ENCODE assay signal across 16 cellular contexts in genomic region chr1:109989656-109990653, GRCh38. TPM values are rescaled to one million over a fixed set of nuclear protein-coding genes. Genes with fewer than 3 reads are reported as not detected.
DNase-seq lines count a peak whose midpoint lies in the region; TF ChIP-seq lines count a peak whose summit lies in the region.
"Had no signal": no experiment of that assay in that cellular context is flagged by ENCODE, and none has a peak within 500 bp of the region (broad histone marks: within the 10 kb centered on the region; RNA-seq: fewer than 3 reads in every experiment).

No MANE protein-coding gene starts in this region.

- intact Hi-C loops in tibial artery (cut with DNase I; ENCODE audit: low total_unique reads), result loop anchor here (10.0 kb wide), 1 partner anchor 445 kb away; the partner anchor contains the start of gene GNAI3

- H3K9me3 ChIP-seq in HUES64 (ENCODE audit: insufficient read depth, low read depth, low read length) (no peaks in the 10 kb centered on the region), SK-N-MC (ENCODE audit: low read depth, low read length) (no peaks in the 10 kb centered on the region), tibial artery (no peaks in the 10 kb centered on the region)
- H3K9me3 ChIP-seq: colonic mucosa, ovary had no signal

- no peak overlapping the region for H3K9ac ChIP-seq in HUES64 (ENCODE audit: low read depth, low read length)
- peak overlapping the region; percentile 15 for H3K9ac ChIP-seq in SK-N-MC (ENCODE audit: insufficient read length)

- 0 out of 2 replicates have a peak overlapping the region, but pooled peaks have one; percentile 15 for H3K27ac ChIP-seq in HUES64 (ENCODE audit: low read depth, low read length)
- peak overlapping the region; percentile 27; the same call in 1 of the 2 replicates for H3K27ac ChIP-seq in SK-N-MC
- H3K27ac ChIP-seq in tibial artery, result no peak overlapping the region
- H3K27ac ChIP-seq: colonic mucosa, ovary had no signal

- WGBS in HUES64, result 95% methylated on average over 9 of the region's 9 CpGs

- H3K4me3 ChIP-seq in HUES64 (ENCODE audit: low read length), result no peak overlapping the region
- no peak overlapping the region for H3K4me3 ChIP-seq in SK-N-MC
- no peak overlapping the region for H3K4me3 ChIP-seq in fibroblast of the aortic adventitia (ENCODE audit: low read depth, low read length)
- H3K4me3 ChIP-seq in tibial artery, result no peak overlapping the region
- H3K4me3 ChIP-seq: colonic mucosa, ovary had no signal

- H3K36me3 ChIP-seq in HUES64 (ENCODE audit: insufficient read depth, low read length) (peaks cover 22% of the 10 kb centered on the region), SK-N-MC (ENCODE audit: insufficient read depth, low read length) (peaks cover 37% of the 10 kb centered on the region), tibial artery (peaks cover 0 to 5% (median 0%) of the 10 kb centered on the region in 3 donors)
- H3K36me3 ChIP-seq: colonic mucosa, ovary had no signal

- no peak for DNase-seq in SK-N-MC (ENCODE audit: low read depth, low spot score)
- DNase-seq in fibroblast of the aortic adventitia (ENCODE audit: low read depth), result peak; percentile 41
- DNase-seq in putamen (ENCODE audit: low spot score), result peak; percentile 34
- DNase-seq in NCI-H2029 (lab: John Stamatoyannopoulos, UW), result no peak
- no peak for DNase-seq in tibial artery
- DNase-seq in SHP77 (lab: John Stamatoyannopoulos, UW), result no peak
- DNase-seq: activated CD4-positive, alpha-beta memory T cell treated with anti-CD3 and anti-CD28 coated beads, Interleukin-2, amount 10 ng/mL, durations not matched to agents 7 days and 5 days; activated naive CD4-positive, alpha-beta T cell treated with anti-CD3 and anti-CD28 coated beads, Interleukin-2, amount 50 U/mL, for 16 hours; colonic mucosa; COR-L47; islet precursor cell; NCI-H146; ovary; stimulated activated CD4-positive, alpha-beta T cell treated with anti-CD3 and anti-CD28 coated beads, Interleukin-4, amount 100 ng/mL, for 24 hours; T-helper 17 cell had no signal

- no peaks in the 10 kb centered on the region for H3K27me3 ChIP-seq in HUES64 (ENCODE audit: insufficient read depth, low read length)
- no peaks in the 10 kb centered on the region for H3K27me3 ChIP-seq in tibial artery
- H3K27me3 ChIP-seq: colonic mucosa, ovary had no signal

- TF ChIP-seq CTCF in fibroblast of the aortic adventitia (IDR thresholded peaks at IDR 0.05; ENCODE audit: insufficient read depth, low read length) (no peak), tibial artery (IDR thresholded peaks at IDR 0.05) (no peak)

- H3K4me1 ChIP-seq in HUES64 (ENCODE audit: insufficient read depth, low read length), result peaks cover 19% of the 10 kb centered on the region
- H3K4me1 ChIP-seq in tibial artery, result peaks cover 4 to 85% (median 45%) of the 10 kb centered on the region in 4 donors

RNA-seq across cellular contexts. Expression of gene AHCYL1, which starts 5.4 kb away (rescaled TPM):
- polyA plus RNA-seq in HUES64 (2013, experiment 1 of 2), result 62.4 TPM
- 76.9 TPM for polyA plus RNA-seq in HUES64 (2013, experiment 2 of 2)
- total RNA-seq in fibroblast of the aortic adventitia (ENCODE audit: low replicate concordance), result 48.5 and 59.3 TPM in 2 replicates

RNA-seq across cellular contexts. Expression of gene STRIP1, which starts 44.5 kb away (rescaled TPM):
- polyA plus RNA-seq in HUES64 (2013, experiment 1 of 2), result 33.4 TPM
- 35.8 TPM for polyA plus RNA-seq in HUES64 (2013, experiment 2 of 2)
- 29.0 and 50.3 TPM in 2 replicates for total RNA-seq in fibroblast of the aortic adventitia (ENCODE audit: low replicate concordance)

Comparison
In these comparisons a context has a peak if more than half of its experiments do, and no peak if none do; other contexts are left out.
1. H3K27ac ChIP-seq: peak in HUES64 (single experiment) and SK-N-MC (single experiment); none in tibial artery (0 of 2).
2. DNase-seq: peak in fibroblast of the aortic adventitia (single experiment) and putamen (single experiment); none in SK-N-MC (single experiment), NCI-H2029 (single experiment), tibial artery (0 of 2) and SHP77 (0 of 2).